ENCODE assay signal across 8 cellular contexts in genomic region chr5:154850255-154851062, GRCh38. TPM values are rescaled to one million over a fixed set of nuclear protein-coding genes. Genes with fewer than 3 reads are reported as not detected.
DNase-seq lines count a peak whose midpoint lies in the region; ATAC-seq and TF ChIP-seq lines count a peak whose summit lies in the region.

TSS of gene FAXDC2 (minus strand) at chr5:154850603. CDS start at chr5:154838178, 12,425 bp downstream.

- peak within 1 kb of the TSS; percentile 68 for H2AFZ ChIP-seq in parathyroid adenoma
- H2AFZ ChIP-seq in Karpas-422 (ENCODE audit: low read length): no peak within 1 kb of the TSS

- H3K27me3 Mint-ChIP-seq in glutamatergic neuron (ENCODE audit: unreplicated experiment): no peaks in the 10 kb centered on the region

- H3K9ac ChIP-seq in parathyroid adenoma: peak within 1 kb of the TSS; percentile 9
- no peak within 1 kb of the TSS for H3K9ac ChIP-seq in Karpas-422 (ENCODE audit: low read length)

- H3K4me3 ChIP-seq in parathyroid adenoma (ENCODE audit: low read depth, low read length) (peak within 1 kb of the TSS; percentile 94), Karpas-422 (ENCODE audit: low read length) (no peak within 1 kb of the TSS)

- H3K4me3 Mint-ChIP-seq in glutamatergic neuron (ENCODE audit: unreplicated experiment): no peak within 1 kb of the TSS

- H3K27ac ChIP-seq in angular gyrus (ENCODE audit: low read depth, low read length): peak within 1 kb of the TSS; percentile 89
- peak within 1 kb of the TSS; percentile 87 for H3K27ac ChIP-seq in parathyroid adenoma
- no peak within 1 kb of the TSS for H3K27ac ChIP-seq in Karpas-422 (ENCODE audit: low read length)

- H3K27ac Mint-ChIP-seq in glutamatergic neuron (ENCODE audit: unreplicated experiment): no peak within 1 kb of the TSS

- H3K9me3 Mint-ChIP-seq in glutamatergic neuron (ENCODE audit: unreplicated experiment): peaks cover 2% of the 10 kb centered on the region

- H3K36me3 ChIP-seq in parathyroid adenoma (ENCODE audit: control insufficient read depth, insufficient read depth, low read length) (no peaks in the 10 kb centered on the region), Karpas-422 (ENCODE audit: insufficient read depth, low read length) (0 out of 2 replicates have a peak, but pooled peaks cover 1% of the 10 kb centered on the region)

- H3K36me3 Mint-ChIP-seq in glutamatergic neuron (ENCODE audit: unreplicated experiment): no peaks in the 10 kb centered on the region

- no peaks in the 10 kb centered on the region for H3K9me2 ChIP-seq in Karpas-422 (replicated peaks; ENCODE audit: insufficient read depth, low read length)

- intact Hi-C loops in left ventricle myocardium superior (cut with micrococcal nuclease): no loop called here

- H3K4me1 ChIP-seq in parathyroid adenoma (peaks cover 29% of the 10 kb centered on the region), Karpas-422 (ENCODE audit: low read length) (no peaks in the 10 kb centered on the region)

- peaks cover 5% of the 10 kb centered on the region for H3K4me1 Mint-ChIP-seq in glutamatergic neuron (ENCODE audit: low read depth, unreplicated experiment)

- DNase-seq in left ventricle myocardium superior (peak; percentile 79), glutamatergic neuron (no peak), NCI-H2081 treated with DMSO at 0.1 percent for 48 hours (lab: John Stamatoyannopoulos, UW) (no peak), Karpas-422 (no peak)

- H3K9me3 ChIP-seq in parathyroid adenoma (ENCODE audit: control insufficient read depth, low read length): no peaks in the 10 kb centered on the region
- no peaks in the 10 kb centered on the region for H3K9me3 ChIP-seq in Karpas-422 (ENCODE audit: low read length)

- H3K4me2 ChIP-seq in parathyroid adenoma (ENCODE audit: low read length) (peak within 1 kb of the TSS; percentile 83), Karpas-422 (ENCODE audit: low read depth, low read length, poor library complexity, severe bottlenecking) (no peak within 1 kb of the TSS)

- H3K79me2 ChIP-seq in parathyroid adenoma (peaks cover 26% of the 10 kb centered on the region), Karpas-422 (ENCODE audit: low read length) (no peaks in the 10 kb centered on the region)

- TF ChIP-seq CTCF in parathyroid adenoma (IDR thresholded peaks at IDR 0.05): no peak
- TF ChIP-seq CTCF in glutamatergic neuron (IDR thresholded peaks at IDR 0.05; ENCODE audit: partially characterized antibody, unreplicated experiment): no peak

- ATAC-seq in GM19395 (IDR thresholded peaks at IDR 0.05; ENCODE audit: unreplicated experiment) (peak; percentile 55), left ventricle myocardium superior (peak; percentile 98), GM21786 (IDR thresholded peaks at IDR 0.05; ENCODE audit: unreplicated experiment) (no peak)

- H3K27me3 ChIP-seq in parathyroid adenoma (ENCODE audit: control insufficient read depth, insufficient read depth, low read length): no peaks in the 10 kb centered on the region
- H3K27me3 ChIP-seq in Karpas-422 (ENCODE audit: low read length): no peaks in the 10 kb centered on the region

- no peaks in the 10 kb centered on the region for H4K20me1 ChIP-seq in Karpas-422 (ENCODE audit: insufficient read depth, low read depth, low read length)

RNA-seq across cellular contexts. Expression of gene FAXDC2, which starts in this region (rescaled TPM):
- total RNA-seq in left ventricle myocardium superior (26.1 TPM), glutamatergic neuron (ENCODE audit: unreplicated experiment) (0.66 TPM)
- not detected in 2 replicates for total RNA-seq in Karpas-422 (2014; rRNA removed; shearing (Covaris generic); ENCODE audit: low replicate concordance)

Comparison
In these comparisons a context has a peak if more than half of its experiments do, and no peak if none do; other contexts are left out.
1. RNA of gene FAXDC2 (total RNA-seq): 26.1 TPM in left ventricle myocardium superior (single experiment); 0.66 TPM in glutamatergic neuron (single experiment) and not detected in Karpas-422; every median in the first group is over 10 times any median in the second.